Comparison of ENCODE assay signal across 20 cellular contexts in the genomic region with DNA sequence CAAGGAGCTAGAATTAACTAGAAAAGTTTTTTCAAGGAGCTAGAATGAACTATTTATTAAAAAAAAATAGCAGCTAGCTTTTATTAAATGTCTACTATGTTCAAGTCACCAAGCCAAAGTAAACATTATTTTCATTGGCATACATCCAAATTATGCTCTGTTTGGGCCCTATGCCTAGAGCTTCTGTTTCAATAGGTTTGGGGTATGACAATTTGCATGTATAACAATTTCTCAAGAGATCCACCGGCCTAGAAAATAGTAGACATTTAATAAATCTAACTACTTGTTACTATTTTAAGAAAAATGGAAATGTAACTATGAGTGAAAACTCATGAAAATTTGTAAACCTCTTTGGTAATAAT. TPM values are rescaled to one million over a fixed set of nuclear protein-coding genes. Genes with fewer than 3 reads are reported as not detected.
DNase-seq lines count a peak whose midpoint lies in the region; ATAC-seq, FAIRE-seq and TF ChIP-seq lines count a peak whose summit lies in the region.
"Had no signal": no experiment of that assay in that cellular context is flagged by ENCODE, and none has a peak within 500 bp of the region (broad histone marks: within the 10 kb centered on the region; RNA-seq: fewer than 3 reads in every experiment).

No MANE protein-coding gene starts in this region.

- peak; percentile 40 for ATAC-seq in HG02943 (IDR thresholded peaks at IDR 0.05; ENCODE audit: low read depth, unreplicated experiment)
- ATAC-seq in GM21576 (IDR thresholded peaks at IDR 0.05; ENCODE audit: unreplicated experiment): no peak
- ATAC-seq: heart left ventricle, left colon had no signal

- peak; percentile 5 for DNase-seq in NCI-H345 (lab: John Stamatoyannopoulos, UW)
- no peak for DNase-seq in NCI-H345 treated with DMSO at 0.1 percent for 48 hours (lab: John Stamatoyannopoulos, UW; ENCODE audit: unreplicated experiment)
- DNase-seq in NCI-H2081 (lab: John Stamatoyannopoulos, UW): peak; percentile 21 to 64
- DNase-seq in pulmonary artery endothelial cell (ENCODE audit: low read depth, low spot score): peak; percentile 3
- DNase-seq in activated T-cell treated with anti-CD3 and anti-CD28 coated beads for 4 hours: no peak
- DNase-seq in H54 (ENCODE audit: insufficient read length, low spot score): no peak
- DNase-seq: activated naive CD4-positive, alpha-beta T cell treated with anti-CD3 and anti-CD28 coated beads, Interleukin-2, amount 50 U/mL, for 16 hours; central memory CD4-positive, alpha-beta T cell; heart left ventricle; HFFc6; Kasumi-1; left colon; NCI-H526; Right ventricle myocardium superior; stimulated activated CD4-positive, alpha-beta T cell treated with anti-CD3 and anti-CD28 coated beads, Interleukin-2, amount 100 ng/mL, for 48 hours had no signal

- no peak for TF ChIP-seq POLR2A in H54 (IDR thresholded peaks at IDR 0.05; ENCODE audit: low read depth, low read length)

- no peak for FAIRE-seq in H54 (lab: Jason Lieb, UNC)

RNA-seq across cellular contexts. Expression of a gene that starts 8.1 kb away (rescaled TPM):
- total RNA-seq in pulmonary artery endothelial cell: not detected in 2 replicates
- total RNA-seq: A673; activated CD8-positive, alpha-beta memory T cell treated with anti-CD3 and anti-CD28 coated beads for 36 hours; heart left ventricle; HFFc6; left colon; myocyte; Right ventricle myocardium superior had no signal

RNA-seq across cellular contexts. Expression of a gene that starts 54.8 kb away (rescaled TPM):
- 27.4 and 33.6 TPM in 2 replicates for total RNA-seq in pulmonary artery endothelial cell

RNA-seq across cellular contexts. Expression of a gene that starts 59.9 kb away (rescaled TPM):
- not detected in 2 replicates for total RNA-seq in pulmonary artery endothelial cell
- total RNA-seq: A673; activated CD8-positive, alpha-beta memory T cell treated with anti-CD3 and anti-CD28 coated beads for 36 hours; heart left ventricle; HFFc6; left colon; myocyte; Right ventricle myocardium superior had no signal

Comparison
In these comparisons a context has a peak if more than half of its experiments do, and no peak if none do; other contexts are left out.
1. DNase-seq: peak in NCI-H345 (single experiment), NCI-H2081 (2 of 2) and pulmonary artery endothelial cell (single experiment); none in NCI-H345 treated with DMSO at 0.1 percent for 48 hours (single experiment), activated T-cell treated with anti-CD3 and anti-CD28 coated beads for 4 hours (single experiment) and H54 (single experiment).